Comparison of ENCODE assay signal across 8 cellular contexts in the genomic region with DNA sequence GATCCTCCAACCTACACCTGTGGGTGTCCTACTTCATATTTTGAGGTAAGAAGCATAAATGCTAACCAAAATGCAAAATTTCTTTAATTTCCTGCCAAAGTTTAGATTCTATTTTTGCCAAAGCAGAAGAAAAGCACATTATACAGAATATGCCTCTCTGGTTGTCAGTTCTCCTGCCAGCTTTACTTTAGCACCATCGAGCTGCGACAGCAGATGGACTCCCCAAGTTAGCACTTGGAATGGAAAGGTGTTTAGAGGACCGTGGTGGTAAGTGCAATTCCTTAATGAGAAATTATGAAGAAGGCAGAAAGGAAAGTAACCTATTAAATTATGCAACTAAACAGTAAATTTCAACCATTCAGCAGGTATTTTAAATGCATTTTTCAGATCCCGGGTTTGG.
"Had no signal": no experiment of that assay in that cellular context is flagged by ENCODE, and none has a peak within 500 bp of the region (broad histone marks: within the 10 kb centered on the region; RNA-seq: fewer than 3 reads in every experiment).

No MANE protein-coding gene starts in this region.

- ATAC-seq: GM23338, HCT116 had no signal

- DNase-seq: GM23248, GOT3, H7, H9, HCEC 1CT, HFFc6 had no signal
